ENCODE assay signal across 2 cellular contexts in the genomic region with DNA sequence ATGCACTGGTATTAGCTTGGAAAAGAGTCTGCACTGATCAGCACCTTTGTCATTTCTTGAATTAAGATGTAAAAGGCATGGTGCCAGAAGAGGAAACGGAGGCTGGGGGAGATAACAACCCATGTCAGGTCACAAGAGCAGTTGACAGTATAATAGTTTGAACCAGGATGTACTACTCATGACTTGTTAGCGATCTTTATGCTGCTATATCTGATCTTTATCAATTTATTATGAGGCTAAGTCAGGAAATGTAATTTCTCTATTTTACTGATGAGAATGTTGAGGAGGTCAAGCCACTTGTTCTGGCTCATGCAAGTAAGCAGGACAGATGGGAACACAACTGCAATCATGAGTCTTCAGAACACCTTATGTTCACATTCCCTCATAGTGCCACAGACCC.
TF ChIP-seq lines count a peak whose summit lies in the region.

No MANE protein-coding gene starts in this region.

TF ChIP-seq in endothelial cell of umbilical vein, 7 proteins besides CTCF, POLR2A, EP300 and RAD21:
- no peak for TF ChIP-seq EZH2 (IDR thresholded peaks at IDR 0.05; ENCODE audit: borderline replicate concordance, low read depth, low read length, severe bottlenecking)
- TF ChIP-seq FOS (IDR thresholded peaks at IDR 0.05; ENCODE audit: borderline replicate concordance, insufficient read depth, low read length), result peak; percentile 13
- TF ChIP-seq GATA2 (IDR thresholded peaks at IDR 0.05; ENCODE audit: insufficient read depth, insufficient read length, low read depth, low read length), result peak; percentile 96
- TF ChIP-seq JUN (IDR thresholded peaks at IDR 0.05; ENCODE audit: borderline replicate concordance, insufficient read depth, insufficient read length, low read depth), result peak; percentile 19
- TF ChIP-seq, protein P1, sequence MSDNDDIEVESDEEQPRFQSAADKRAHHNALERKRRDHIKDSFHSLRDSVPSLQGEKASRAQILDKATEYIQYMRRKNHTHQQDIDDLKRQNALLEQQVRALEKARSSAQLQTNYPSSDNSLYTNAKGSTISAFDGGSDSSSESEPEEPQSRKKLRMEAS (IDR thresholded peaks at IDR 0.05; ENCODE audit: insufficient read depth, insufficient read length), result no peak
- TF ChIP-seq MYC (IDR thresholded peaks at IDR 0.05; ENCODE audit: low read depth, low read length), result no peak
- peak; percentile 34 for TF ChIP-seq POLR2AphosphoS5 (IDR thresholded peaks at IDR 0.05; ENCODE audit: insufficient read depth, low read depth, low read length)

TF ChIP-seq in HEK293T, 16 proteins besides CTCF, POLR2A, EP300 and RAD21:
- TF ChIP-seq, protein P2, sequence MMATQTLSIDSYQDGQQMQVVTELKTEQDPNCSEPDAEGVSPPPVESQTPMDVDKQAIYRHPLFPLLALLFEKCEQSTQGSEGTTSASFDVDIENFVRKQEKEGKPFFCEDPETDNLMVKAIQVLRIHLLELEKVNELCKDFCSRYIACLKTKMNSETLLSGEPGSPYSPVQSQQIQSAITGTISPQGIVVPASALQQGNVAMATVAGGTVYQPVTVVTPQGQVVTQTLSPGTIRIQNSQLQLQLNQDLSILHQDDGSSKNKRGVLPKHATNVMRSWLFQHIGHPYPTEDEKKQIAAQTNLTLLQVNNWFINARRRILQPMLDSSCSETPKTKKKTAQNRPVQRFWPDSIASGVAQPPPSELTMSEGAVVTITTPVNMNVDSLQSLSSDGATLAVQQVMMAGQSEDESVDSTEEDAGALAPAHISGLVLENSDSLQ (IDR thresholded peaks at IDR 0.05), result no peak
- TF ChIP-seq HDGF (IDR thresholded peaks at IDR 0.05; ENCODE audit: borderline replicate concordance) (no peak), ELF4 (IDR thresholded peaks at IDR 0.05) (no peak)
TF ChIP-seq in HEK293T: peak in this region for 0.
